12 cellular contexts compared by ENCODE assay signal in the genomic region with DNA sequence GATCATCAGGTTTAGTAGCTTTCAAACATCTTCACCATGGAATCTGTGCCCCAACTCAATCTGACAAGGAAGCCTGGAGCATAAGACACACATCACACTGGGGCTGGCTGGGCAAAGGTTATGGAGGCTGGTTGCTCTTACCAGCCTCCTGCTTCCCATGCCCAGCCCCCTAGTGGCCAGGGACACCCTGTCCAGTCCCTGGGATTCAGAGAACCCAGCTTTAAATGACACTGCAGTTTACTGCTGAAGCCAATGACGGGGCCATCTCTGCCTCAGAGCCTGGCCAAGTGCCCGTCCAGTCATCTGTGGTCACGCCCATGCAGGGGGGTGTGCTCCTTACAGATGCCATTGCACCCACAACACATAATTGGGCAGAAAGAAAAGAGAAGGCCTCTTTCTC.
DNase-seq lines count a peak whose midpoint lies in the region; ATAC-seq, FAIRE-seq and TF ChIP-seq lines count a peak whose summit lies in the region.
"Had no signal": no experiment of that assay in that cellular context is flagged by ENCODE, and none has a peak within 500 bp of the region (broad histone marks: within the 10 kb centered on the region; RNA-seq: fewer than 3 reads in every experiment).

No MANE protein-coding gene starts in this region.

- H3K27me3 ChIP-seq in left ventricle myocardium inferior (ENCODE audit: low read depth) (peaks cover 40% of the 10 kb centered on the region), keratinocyte (ENCODE audit: control insufficient read depth, extremely low read depth, insufficient read depth, low read length) (no peaks in the 10 kb centered on the region), gastroesophageal sphincter (no peaks in the 10 kb centered on the region)

- H3K36me3 ChIP-seq in left ventricle myocardium inferior, result no peaks in the 10 kb centered on the region
- H3K36me3 ChIP-seq in keratinocyte (ENCODE audit: control insufficient read depth in 2 of 2, extremely low read depth in 1 of 2, insufficient read depth in 2 of 2, low read length in 2 of 2), result no peaks in the 10 kb centered on the region
- H3K36me3 ChIP-seq in gastroesophageal sphincter, result no peaks in the 10 kb centered on the region

- H3K79me2 ChIP-seq in keratinocyte (ENCODE audit: control insufficient read depth, insufficient read depth, low read length), result no peaks in the 10 kb centered on the region

- H3K27ac ChIP-seq in left ventricle myocardium inferior (replicated peaks) (no peak overlapping the region), RWPE1 (no peak overlapping the region), keratinocyte (ENCODE audit: control insufficient read depth, insufficient read depth, low read length) (no peak overlapping the region), gastroesophageal sphincter (no peak overlapping the region)

- no peaks in the 10 kb centered on the region for H3K9me1 ChIP-seq in keratinocyte (ENCODE audit: control insufficient read depth, extremely low read depth, insufficient read depth, low read length)

- H2AFZ ChIP-seq in keratinocyte (ENCODE audit: control insufficient read depth, low read length), result no peak overlapping the region

- DNase-seq in left ventricle myocardium inferior, result no peak
- DNase-seq in Right ventricle myocardium superior, result no peak
- DNase-seq in RWPE1 (ENCODE audit: low spot score), result peak; percentile 33
- DNase-seq in keratinocyte (ENCODE audit: low read depth, low spot score), result no peak
- peak; percentile 27 for DNase-seq in urothelium cell line (ENCODE audit: low spot score)
- DNase-seq in OCI-M2 (lab: John Stamatoyannopoulos, UW; ENCODE audit: unreplicated experiment), result no peak
- DNase-seq in activated T-cell treated with anti-CD3 and anti-CD28 coated beads, Interleukin-2, amount 50 U/mL, for 48 hours, result no peak
- DNase-seq: NCI-H2107, posterior cingulate gyrus, T-helper 2 cell had no signal

- H4K20me1 ChIP-seq in keratinocyte (ENCODE audit: control insufficient read depth, extremely low read depth, insufficient read depth, low read length), result no peaks in the 10 kb centered on the region

- 90 to 100% methylated on average over 1 to 2 of the region's 3 CpGs for WGBS in gastroesophageal sphincter (ENCODE audit: low coverage in 1 of 2), 2 donors

- FAIRE-seq in keratinocyte (lab: Jason Lieb, UNC) (no peak), urothelium cell line (lab: Jason Lieb, UNC) (no peak)

- no peak for TF ChIP-seq EP300 in gastroesophageal sphincter (IDR thresholded peaks at IDR 0.05)

- no peak overlapping the region for H3K4me2 ChIP-seq in keratinocyte (ENCODE audit: control insufficient read depth, extremely low read depth, insufficient read depth, low read depth, low read length)

- CTCF ChIA-PET in RWPE1 (lab: Yijun Ruan, JAX), result interaction anchor here (0.6 to 0.7 kb wide), 6 partner anchors 84 to 687 kb away, joined by 3 to 5 read pairs (median 4); no protein-coding TSS in a partner anchor

- intact Hi-C loops in left ventricle myocardium inferior (cut with micrococcal nuclease), result no loop called here
- intact Hi-C loops in Right ventricle myocardium superior (cut with DNase I), result no loop called here

- POLR2A ChIA-PET in RWPE1 (lab: Yijun Ruan, JAX; ENCODE audit: low non-redundant PET), result no interaction called here

- ATAC-seq in Right ventricle myocardium superior (ENCODE audit: poor library complexity) (no peak), gastroesophageal sphincter (no peak)
- ATAC-seq: CD8-positive, alpha-beta T cell had no signal

- H3K9ac ChIP-seq in keratinocyte (ENCODE audit: control insufficient read depth, extremely low read depth, insufficient read depth, low read length), result no peak overlapping the region

- no peak for TF ChIP-seq POLR2A in gastroesophageal sphincter (IDR thresholded peaks at IDR 0.05)

- H3K9me3 ChIP-seq in left ventricle myocardium inferior (replicated peaks), result no peaks in the 10 kb centered on the region
- H3K9me3 ChIP-seq in keratinocyte (ENCODE audit: control insufficient read depth, low read depth, low read length), result peaks cover 13% of the 10 kb centered on the region
- no peaks in the 10 kb centered on the region for H3K9me3 ChIP-seq in gastroesophageal sphincter

- dilution Hi-C loops in keratinocyte (cut with MboI; ENCODE audit: extremely low pct_ligation_motif_present, low sequenced_read_pairs), result no loop called here

- peak; percentile 41 for TF ChIP-seq CTCF in left ventricle myocardium inferior (IDR thresholded peaks at IDR 0.05; ENCODE audit: borderline replicate concordance)
- no peak for TF ChIP-seq CTCF in RWPE1 (conservative IDR thresholded peaks at IDR 0.05; ENCODE audit: low read depth)
- peak in 2 of 3 experiments; percentile 44 to 59 for TF ChIP-seq CTCF in keratinocyte (optimal IDR thresholded peaks at IDR 0.05 in 1 of 3, IDR thresholded peaks at IDR 0.05 in 1 of 3, conservative IDR thresholded peaks at IDR 0.05 in 1 of 3; ENCODE audit: extremely low read depth in 1 of 3, insufficient read depth in 2 of 3, low read length in 3 of 3)
- peak in 1 of 4 experiments; percentile 23 for TF ChIP-seq CTCF in gastroesophageal sphincter (IDR thresholded peaks at IDR 0.05)

- H3K4me3 ChIP-seq in left ventricle myocardium inferior (no peak overlapping the region), keratinocyte (ENCODE audit: control insufficient read depth in 2 of 3, extremely low read depth in 1 of 3, insufficient read depth in 2 of 3, low read depth in 1 of 3, low read length in 3 of 3) (no peak overlapping the region), gastroesophageal sphincter (no peak overlapping the region)

- no peaks in the 10 kb centered on the region for H3K4me1 ChIP-seq in left ventricle myocardium inferior
- H3K4me1 ChIP-seq in keratinocyte (ENCODE audit: control insufficient read depth, extremely low read depth, insufficient read depth, low read length), result no peaks in the 10 kb centered on the region
- H3K4me1 ChIP-seq in gastroesophageal sphincter, result peaks cover 0 to 9% (median 0%) of the 10 kb centered on the region in 3 donors

Comparison
In these comparisons a context has a peak if more than half of its experiments do, and no peak if none do; other contexts are left out.
1. DNase-seq: peak in RWPE1 (single experiment) and urothelium cell line (single experiment); none in left ventricle myocardium inferior (single experiment), Right ventricle myocardium superior (single experiment), keratinocyte (single experiment), OCI-M2 (single experiment) and activated T-cell treated with anti-CD3 and anti-CD28 coated beads, Interleukin-2, amount 50 U/mL, for 48 hours (0 of 2).